Comparison of ENCODE assay signal across 2 cellular contexts in genomic region chr10:81870472-81870871, GRCh38.
A peak's percentile ranks its signal among the peaks of the same experiment; 100 is the strongest.
TF ChIP-seq lines count a peak whose summit lies in the region.

No MANE protein-coding gene starts in this region.

TF ChIP-seq in HepG2, 621 proteins besides CTCF, POLR2A, EP300 and RAD21:
- peak; percentile 14 to 66; a peak in 3 of 4 replicates for TF ChIP-seq MAFK (conservative IDR thresholded peaks at IDR 0.05 in 1 of 2, IDR thresholded peaks at IDR 0.05 in 1 of 2; ENCODE audit: low read length in 2 of 2)
- TF ChIP-seq MAFF (IDR thresholded peaks at IDR 0.05; ENCODE audit: low read depth, low read length) = 0 out of 2 replicates have a peak, but pooled peaks have one; percentile 26
- no peak for TF ChIP-seq LRRFIP1 (CRISPR knock-in tag; conservative IDR thresholded peaks at IDR 0.05)
- TF ChIP-seq TFAP4 (IDR thresholded peaks at IDR 0.05; ENCODE audit: borderline replicate concordance, low read depth) = no peak
TF ChIP-seq in HepG2: peak in this region for 2.

TF ChIP-seq in H1, 55 proteins besides CTCF, POLR2A, EP300 and RAD21:
- TF ChIP-seq TAF1 (IDR thresholded peaks at IDR 0.05; ENCODE audit: low read depth, low read length) (no peak), SP1 (IDR thresholded peaks at IDR 0.05; ENCODE audit: low read depth, low read length) (no peak), MAFK (IDR thresholded peaks at IDR 0.05; ENCODE audit: low read depth, low read length) (peak; percentile 21; the same call in 1 of the 2 replicates), FOSL1 (IDR thresholded peaks at IDR 0.05; ENCODE audit: insufficient read depth, low read depth, low read length) (no peak), CHD1 (IDR thresholded peaks at IDR 0.05; ENCODE audit: low read depth, low read length) (no peak)
